In the genomic region with DNA sequence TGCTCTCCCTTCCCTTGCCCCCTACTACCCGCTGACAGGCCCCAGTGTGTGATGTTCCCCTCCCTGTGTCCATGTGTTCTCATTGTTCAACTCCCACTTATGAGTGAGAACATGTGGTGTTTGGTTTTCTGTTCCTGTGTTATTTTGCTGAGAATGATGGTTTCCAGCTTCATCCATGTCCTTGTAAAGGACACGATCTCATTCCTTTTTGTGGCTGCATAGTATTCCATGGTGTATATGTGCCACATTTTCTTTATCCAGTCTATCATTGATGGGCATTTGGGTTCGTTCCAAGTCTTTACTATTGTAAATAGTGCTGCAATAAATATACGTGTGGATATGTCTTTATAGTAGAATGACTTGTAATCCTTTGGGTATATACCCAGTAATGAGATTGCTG, we compare ENCODE assay signal across 12 cellular contexts. TPM values are rescaled to one million over a fixed set of nuclear protein-coding genes. Genes with fewer than 3 reads are reported as not detected.
DNase-seq lines count a peak whose midpoint lies in the region; ATAC-seq and TF ChIP-seq lines count a peak whose summit lies in the region.
"Not testable (repeated sequence)": the region's sequence is repeated elsewhere in the genome, so short reads cannot be mapped to it uniquely, and the experiment has no call there.
"Had no signal": no experiment of that assay in that cellular context is flagged by ENCODE, and none has a peak within 500 bp of the region (broad histone marks: within the 10 kb centered on the region; RNA-seq: fewer than 3 reads in every experiment).

No MANE protein-coding gene starts in this region.

- H3K27me3 ChIP-seq in BLaER1; CD8-positive, alpha-beta memory T cell (ENCODE audit: insufficient read depth, low read length, poor library complexity, severe bottlenecking): not testable (repeated sequence)

- intact Hi-C loops in activated CD4-positive, alpha-beta T cell treated with anti-CD3 and anti-CD28 coated beads, Interleukin-2, amount 10 ng/mL, durations not matched to agents 24 days and 14 days (cut with micrococcal nuclease); activated T-helper 1 cell treated with anti-CD3 and anti-CD28 coated beads, Interleukin-12 subunit alpha, Interleukin-12 subunit beta, Interleukin-2, Interleukin-4 antibody, amounts not matched to agents 30 ng/mL and 10 ng/mL and 1 ng/mL, durations not matched to agents 14 hours and 24 hours and 36 hours (cut with micrococcal nuclease): not testable (repeated sequence)

- not testable (repeated sequence) for H3K36me3 ChIP-seq in BLaER1; CD8-positive, alpha-beta memory T cell (ENCODE audit: insufficient read depth, low read length)

- peaks cover 99% of the 10 kb centered on the region for H3K4me1 ChIP-seq in BLaER1
- H3K4me1 ChIP-seq in CD8-positive, alpha-beta memory T cell (ENCODE audit: insufficient read depth, low read length) = peaks cover 92% of the 10 kb centered on the region

- H3K4me1 Mint-ChIP-seq in CD8-positive, alpha-beta memory T cell = peaks cover 82 to 93% (median 89%) of the 10 kb centered on the region in 3 donors
- H3K4me1 Mint-ChIP-seq in activated CD4-positive, alpha-beta T cell treated with anti-CD3 and anti-CD28 coated beads, Interleukin-2, amount 10 ng/mL, durations not matched to agents 24 days and 14 days = peaks cover 76% of the 10 kb centered on the region
- H3K4me1 Mint-ChIP-seq in activated T-helper 1 cell treated with anti-CD3 and anti-CD28 coated beads, Interleukin-12 subunit alpha, Interleukin-12 subunit beta, Interleukin-2, Interleukin-4 antibody, amounts not matched to agents 30 ng/mL and 10 ng/mL and 1 ng/mL, durations not matched to agents 14 hours and 24 hours and 36 hours (ENCODE audit: low read depth) = peaks cover 73% of the 10 kb centered on the region
- H3K4me1 Mint-ChIP-seq in activated naive CD8-positive, alpha-beta T cell treated with anti-CD3 and anti-CD28 coated beads, Interleukin-2, amount 50 U/mL, for 24 hours = peaks cover 92% of the 10 kb centered on the region
- peaks cover 53% of the 10 kb centered on the region for H3K4me1 Mint-ChIP-seq in mesothelial cell of epicardium
- peaks cover 83% of the 10 kb centered on the region for H3K4me1 Mint-ChIP-seq in osteocyte (ENCODE audit: unreplicated experiment)

- peak overlapping the region; percentile 98 for H3K4me2 ChIP-seq in BLaER1

- H3K27ac ChIP-seq in BLaER1 (peak overlapping the region; percentile 89; the same call in 1 of the 2 replicates), RWPE1 (peak overlapping the region; percentile 94; the same call in 1 of the 2 replicates)
- not testable (repeated sequence) for H3K27ac ChIP-seq in CD8-positive, alpha-beta memory T cell (ENCODE audit: low read depth, low read length)

- ATAC-seq in activated naive CD8-positive, alpha-beta T cell treated with anti-CD3 and anti-CD28 coated beads, Interleukin-2, amount 50 U/mL, for 24 hours = not testable (repeated sequence)

- H3K27me3 Mint-ChIP-seq in CD8-positive, alpha-beta memory T cell; activated CD4-positive, alpha-beta T cell treated with anti-CD3 and anti-CD28 coated beads, Interleukin-2, amount 10 ng/mL, durations not matched to agents 24 days and 14 days; activated T-helper 1 cell treated with anti-CD3 and anti-CD28 coated beads, Interleukin-12 subunit alpha, Interleukin-12 subunit beta, Interleukin-2, Interleukin-4 antibody, amounts not matched to agents 30 ng/mL and 10 ng/mL and 1 ng/mL, durations not matched to agents 14 hours and 24 hours and 36 hours (ENCODE audit: insufficient read depth); activated naive CD8-positive, alpha-beta T cell treated with anti-CD3 and anti-CD28 coated beads, Interleukin-2, amount 50 U/mL, for 24 hours; mesothelial cell of epicardium (ENCODE audit: low read depth); osteocyte (ENCODE audit: unreplicated experiment): not testable (repeated sequence)

- CTCF ChIA-PET in CD8-positive, alpha-beta memory T cell (lab: Charles Lee) = interaction anchor here (3.3 to 20.1 kb wide), 3 partner anchors 12 to 13 kb away, joined by 23 to 475 read pairs (median 41); partner anchors contain the start of gene CCR7
- CTCF ChIA-PET in RWPE1 (lab: Yijun Ruan, JAX) = not testable (repeated sequence)

- not testable (repeated sequence) for H4K20me1 ChIP-seq in BLaER1

- DNase-seq in CD8-positive, alpha-beta memory T cell; RWPE1 (ENCODE audit: low spot score); activated CD4-positive, alpha-beta T cell treated with anti-CD3 and anti-CD28 coated beads, Interleukin-2, amount 10 ng/mL, durations not matched to agents 24 days and 14 days; activated T-helper 1 cell treated with anti-CD3 and anti-CD28 coated beads, Interleukin-12 subunit alpha, Interleukin-12 subunit beta, Interleukin-2, Interleukin-4 antibody, amounts not matched to agents 30 ng/mL and 10 ng/mL and 1 ng/mL, durations not matched to agents 14 hours and 24 hours and 36 hours (ENCODE audit: low spot score); activated naive CD8-positive, alpha-beta T cell treated with anti-CD3 and anti-CD28 coated beads, Interleukin-2, amount 50 U/mL, for 24 hours; mesothelial cell of epicardium (ENCODE audit: low spot score in 2 of 2, unreplicated experiment in 2 of 2); osteocyte (ENCODE audit: extremely low spot score, unreplicated experiment): not testable (repeated sequence)

- not testable (repeated sequence) for TF ChIP-seq CTCF in RWPE1 (conservative IDR thresholded peaks at IDR 0.05; ENCODE audit: low read depth); mesothelial cell of epicardium (IDR thresholded peaks at IDR 0.05; ENCODE audit: unreplicated experiment); osteocyte (IDR thresholded peaks at IDR 0.05)

- H3K4me3 Mint-ChIP-seq in CD8-positive, alpha-beta memory T cell; activated CD4-positive, alpha-beta T cell treated with anti-CD3 and anti-CD28 coated beads, Interleukin-2, amount 10 ng/mL, durations not matched to agents 24 days and 14 days; activated T-helper 1 cell treated with anti-CD3 and anti-CD28 coated beads, Interleukin-12 subunit alpha, Interleukin-12 subunit beta, Interleukin-2, Interleukin-4 antibody, amounts not matched to agents 30 ng/mL and 10 ng/mL and 1 ng/mL, durations not matched to agents 14 hours and 24 hours and 36 hours; activated naive CD8-positive, alpha-beta T cell treated with anti-CD3 and anti-CD28 coated beads, Interleukin-2, amount 50 U/mL, for 24 hours; mesothelial cell of epicardium; osteocyte (ENCODE audit: unreplicated experiment): not testable (repeated sequence)

- H3K9me3 ChIP-seq in BLaER1; CD8-positive, alpha-beta memory T cell (ENCODE audit: low read length): not testable (repeated sequence)

- H3K9me3 Mint-ChIP-seq in CD8-positive, alpha-beta memory T cell; activated CD4-positive, alpha-beta T cell treated with anti-CD3 and anti-CD28 coated beads, Interleukin-2, amount 10 ng/mL, durations not matched to agents 24 days and 14 days; activated T-helper 1 cell treated with anti-CD3 and anti-CD28 coated beads, Interleukin-12 subunit alpha, Interleukin-12 subunit beta, Interleukin-2, Interleukin-4 antibody, amounts not matched to agents 30 ng/mL and 10 ng/mL and 1 ng/mL, durations not matched to agents 14 hours and 24 hours and 36 hours; activated naive CD8-positive, alpha-beta T cell treated with anti-CD3 and anti-CD28 coated beads, Interleukin-2, amount 50 U/mL, for 24 hours; mesothelial cell of epicardium; osteocyte (ENCODE audit: unreplicated experiment): not testable (repeated sequence)

- peak overlapping the region in 5 of 8 donors; percentile 54 to 82 (median 57) for H3K27ac Mint-ChIP-seq in CD8-positive, alpha-beta memory T cell
- H3K27ac Mint-ChIP-seq in activated CD4-positive, alpha-beta T cell treated with anti-CD3 and anti-CD28 coated beads, Interleukin-2, amount 10 ng/mL, durations not matched to agents 24 days and 14 days = peak overlapping the region; percentile 74
- peak overlapping the region; percentile 37 for H3K27ac Mint-ChIP-seq in activated T-helper 1 cell treated with anti-CD3 and anti-CD28 coated beads, Interleukin-12 subunit alpha, Interleukin-12 subunit beta, Interleukin-2, Interleukin-4 antibody, amounts not matched to agents 30 ng/mL and 10 ng/mL and 1 ng/mL, durations not matched to agents 14 hours and 24 hours and 36 hours
- peak overlapping the region; percentile 50 for H3K27ac Mint-ChIP-seq in activated naive CD8-positive, alpha-beta T cell treated with anti-CD3 and anti-CD28 coated beads, Interleukin-2, amount 50 U/mL, for 24 hours
- H3K27ac Mint-ChIP-seq in mesothelial cell of epicardium = peak overlapping the region; percentile 56
- peak overlapping the region; percentile 2 for H3K27ac Mint-ChIP-seq in osteocyte (ENCODE audit: unreplicated experiment)

- H3K9ac ChIP-seq in BLaER1 = peak overlapping the region; percentile 66; the same call in 1 of the 2 replicates

- not testable (repeated sequence) for H3K36me3 Mint-ChIP-seq in CD8-positive, alpha-beta memory T cell; activated naive CD8-positive, alpha-beta T cell treated with anti-CD3 and anti-CD28 coated beads, Interleukin-2, amount 50 U/mL, for 24 hours (ENCODE audit: low read depth); mesothelial cell of epicardium; osteocyte (ENCODE audit: unreplicated experiment)
- H3K36me3 Mint-ChIP-seq in activated CD4-positive, alpha-beta T cell treated with anti-CD3 and anti-CD28 coated beads, Interleukin-2, amount 10 ng/mL, durations not matched to agents 24 days and 14 days (ENCODE audit: low read depth) = peaks cover 21% of the 10 kb centered on the region
- H3K36me3 Mint-ChIP-seq in activated T-helper 1 cell treated with anti-CD3 and anti-CD28 coated beads, Interleukin-12 subunit alpha, Interleukin-12 subunit beta, Interleukin-2, Interleukin-4 antibody, amounts not matched to agents 30 ng/mL and 10 ng/mL and 1 ng/mL, durations not matched to agents 14 hours and 24 hours and 36 hours (ENCODE audit: low read depth) = peaks cover 22% of the 10 kb centered on the region

- POLR2A ChIA-PET in CD8-positive, alpha-beta memory T cell (lab: Charles Lee) = interaction anchor here (1.8 to 2.0 kb wide), 2 partner anchors 10 to 13 kb away, joined by 9 to 25 read pairs; no protein-coding TSS in a partner anchor
- POLR2A ChIA-PET in RWPE1 (lab: Yijun Ruan, JAX; ENCODE audit: low non-redundant PET) = not testable (repeated sequence)

- H3K4me3 ChIP-seq in BLaER1; CD8-positive, alpha-beta memory T cell (ENCODE audit: low read length): not testable (repeated sequence)

RNA-seq across cellular contexts. Expression of gene CCR7, which starts 18.8 kb away (rescaled TPM):
- total RNA-seq in CD8-positive, alpha-beta memory T cell = 100 to 1,000 TPM; 152 to 154 TPM
- polyA plus RNA-seq in CD8-positive, alpha-beta memory T cell = 286 TPM
- total RNA-seq in activated CD4-positive, alpha-beta T cell treated with anti-CD3 and anti-CD28 coated beads, Interleukin-2, amount 10 ng/mL, durations not matched to agents 24 days and 14 days = 217 and 220 TPM in 2 replicates
- total RNA-seq in activated T-helper 1 cell treated with anti-CD3 and anti-CD28 coated beads, Interleukin-12 subunit alpha, Interleukin-12 subunit beta, Interleukin-2, Interleukin-4 antibody, amounts not matched to agents 30 ng/mL and 10 ng/mL and 1 ng/mL, durations not matched to agents 14 hours and 24 hours and 36 hours = 165 and 166 TPM in 2 replicates
- total RNA-seq in mesothelial cell of epicardium = 0.09 TPM in 1 of 3 replicates, not detected in the others
- 0.21 TPM in 1 of 2 replicates, not detected in the other for total RNA-seq in osteocyte
- total RNA-seq: HFFc6, PC-3, Right ventricle myocardium superior, SK-MEL-5 had no signal

RNA-seq across cellular contexts. Expression of gene TNS4, which starts 45.1 kb away (rescaled TPM):
- total RNA-seq in CD8-positive, alpha-beta memory T cell = 1 to 10 TPM; 3.1 TPM
- 0.41 TPM for polyA plus RNA-seq in CD8-positive, alpha-beta memory T cell
- total RNA-seq in activated CD4-positive, alpha-beta T cell treated with anti-CD3 and anti-CD28 coated beads, Interleukin-2, amount 10 ng/mL, durations not matched to agents 24 days and 14 days = 13.1 and 16.8 TPM in 2 replicates
- 14.5 and 15.5 TPM in 2 replicates for total RNA-seq in activated T-helper 1 cell treated with anti-CD3 and anti-CD28 coated beads, Interleukin-12 subunit alpha, Interleukin-12 subunit beta, Interleukin-2, Interleukin-4 antibody, amounts not matched to agents 30 ng/mL and 10 ng/mL and 1 ng/mL, durations not matched to agents 14 hours and 24 hours and 36 hours
- total RNA-seq in mesothelial cell of epicardium = 0.07 TPM in 1 of 3 replicates, not detected in the others
- total RNA-seq in osteocyte = 0.21 and 0.73 TPM in 2 replicates
- total RNA-seq: Right ventricle myocardium superior, SK-MEL-5 had no signal

Comparison
In these comparisons a context has a peak if more than half of its experiments do, and no peak if none do; other contexts are left out.
1. H3K27ac Mint-ChIP-seq: peak in every context shown above with its lines; median percentile 74 in activated CD4-positive, alpha-beta T cell treated with anti-CD3 and anti-CD28 coated beads, Interleukin-2, amount 10 ng/mL, durations not matched to agents 24 days and 14 days; 57 in CD8-positive, alpha-beta memory T cell; 56 in mesothelial cell of epicardium; 50 in activated naive CD8-positive, alpha-beta T cell treated with anti-CD3 and anti-CD28 coated beads, Interleukin-2, amount 50 U/mL, for 24 hours; 37 in activated T-helper 1 cell treated with anti-CD3 and anti-CD28 coated beads, Interleukin-12 subunit alpha, Interleukin-12 subunit beta, Interleukin-2, Interleukin-4 antibody, amounts not matched to agents 30 ng/mL and 10 ng/mL and 1 ng/mL, durations not matched to agents 14 hours and 24 hours and 36 hours; 2 in osteocyte.
2. RNA of gene CCR7, which starts 18.8 kb away (total RNA-seq): 217 to 220 TPM in activated CD4-positive, alpha-beta T cell treated with anti-CD3 and anti-CD28 coated beads, Interleukin-2, amount 10 ng/mL, durations not matched to agents 24 days and 14 days, 165 to 166 TPM in activated T-helper 1 cell treated with anti-CD3 and anti-CD28 coated beads, Interleukin-12 subunit alpha, Interleukin-12 subunit beta, Interleukin-2, Interleukin-4 antibody, amounts not matched to agents 30 ng/mL and 10 ng/mL and 1 ng/mL, durations not matched to agents 14 hours and 24 hours and 36 hours and 152 to 154 TPM in CD8-positive, alpha-beta memory T cell; 0.09 TPM in mesothelial cell of epicardium and 0.21 TPM in osteocyte; every median in the first group is over 100 times any median in the second.